In the genomic region with DNA sequence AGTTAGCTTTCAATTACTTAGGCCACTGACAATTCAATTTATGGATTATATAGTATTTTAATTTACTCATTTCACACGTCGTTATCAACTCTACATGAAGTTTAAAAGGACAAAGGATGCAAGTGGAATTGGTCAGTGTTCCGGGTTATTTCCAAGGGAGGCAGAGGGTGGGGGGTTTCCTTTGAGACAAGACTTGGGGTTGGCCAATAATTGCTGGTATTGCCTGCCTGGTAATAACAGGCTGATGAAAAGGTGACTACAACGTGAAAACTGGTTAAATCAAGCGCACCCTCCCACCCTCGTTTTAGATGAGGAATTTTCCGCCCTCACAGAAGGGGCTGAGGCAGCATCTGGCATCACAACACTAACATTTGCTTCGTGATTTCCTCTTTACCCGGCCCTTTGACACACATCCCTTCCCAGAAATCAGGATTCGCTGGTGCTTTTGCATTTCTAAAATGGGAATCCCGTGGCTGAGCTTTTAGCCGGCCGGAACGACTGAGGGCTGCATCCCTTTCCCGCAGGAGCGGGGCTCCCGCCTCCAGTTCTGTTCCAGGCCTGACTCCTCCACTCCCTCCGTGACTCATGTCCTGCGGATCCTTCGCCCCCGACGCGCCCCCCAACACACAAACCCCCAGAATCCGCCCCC, we compare ENCODE assay signal across 8 cellular contexts. TPM values are rescaled to one million over a fixed set of nuclear protein-coding genes. Genes with fewer than 3 reads are reported as not detected.
DNase-seq lines count a peak whose midpoint lies in the region; ATAC-seq and TF ChIP-seq lines count a peak whose summit lies in the region.

No MANE protein-coding gene starts in this region.

- H3K4me1 Mint-ChIP-seq in CD4-positive, alpha-beta memory T cell: peaks cover 18 to 46% (median 22%) of the 10 kb centered on the region in 4 donors
- peaks cover 27 to 38% of the 10 kb centered on the region in 2 donors for H3K4me1 Mint-ChIP-seq in effector memory CD8-positive, alpha-beta T cell (ENCODE audit: low read depth in 2 of 2)

- H3K27me3 ChIP-seq in CD4-positive, alpha-beta memory T cell (ENCODE audit: insufficient read depth, low read length): no peaks in the 10 kb centered on the region
- no peaks in the 10 kb centered on the region for H3K27me3 ChIP-seq in HUES6 (ENCODE audit: control insufficient read depth, insufficient read depth, low read length)
- no peaks in the 10 kb centered on the region for H3K27me3 ChIP-seq in thoracic aorta (replicated peaks; ENCODE audit: insufficient read depth)

- CTCF ChIA-PET in CD4-positive, alpha-beta memory T cell (lab: Charles Lee; ENCODE audit: partially characterized antibody): interaction anchor here (8.1 to 21.8 kb wide), 3 partner anchors 39 to 145 kb away, joined by 285 to 627 read pairs (median 315); no protein-coding TSS in a partner anchor

- H3K27ac ChIP-seq in CD4-positive, alpha-beta memory T cell (ENCODE audit: low read depth, low read length): peak overlapping the region; percentile 63
- peak overlapping the region; percentile 86 for H3K27ac ChIP-seq in HUES6 (ENCODE audit: low read depth, low read length)
- peak overlapping the region; percentile 92 to 96 for H3K27ac ChIP-seq in thoracic aorta

- peak in 4 of 5 donors; percentile 31 to 69 (median 34) for DNase-seq in CD4-positive, alpha-beta memory T cell
- DNase-seq in T-helper 2 cell (peak in 3 of 5 experiments; percentile 12 to 46 (median 19)), middle frontal gyrus (ENCODE audit: extremely low spot score, low spot score) (peak; percentile 15), thoracic aorta (ENCODE audit: low spot score) (peak; percentile 45), DMS153 treated with DMSO at 0.1 percent for 48 hours (lab: John Stamatoyannopoulos, UW; ENCODE audit: unreplicated experiment) (no peak)
- no peak for DNase-seq in effector memory CD8-positive, alpha-beta T cell
- no peak for DNase-seq in NK-92 treated with Interleukin-12 subunit alpha and Interleukin-12 subunit beta, amount 100 ng/mL, for 24 hours (lab: John Stamatoyannopoulos, UW)

- TF ChIP-seq CTCF in thoracic aorta (IDR thresholded peaks at IDR 0.05): no peak

- H3K4me3 Mint-ChIP-seq in CD4-positive, alpha-beta memory T cell: peak overlapping the region; percentile 92 to 99 (median 94)
- H3K4me3 Mint-ChIP-seq in effector memory CD8-positive, alpha-beta T cell: peak overlapping the region; percentile 94 to 96

- peaks cover 23% of the 10 kb centered on the region for H3K36me3 ChIP-seq in CD4-positive, alpha-beta memory T cell (ENCODE audit: insufficient read depth, low read length)
- H3K36me3 ChIP-seq in HUES6 (ENCODE audit: control insufficient read depth, insufficient read depth, low read length) (peaks cover 27% of the 10 kb centered on the region), thoracic aorta (peaks cover 15% of the 10 kb centered on the region)

- no peaks in the 10 kb centered on the region for H3K9me3 ChIP-seq in CD4-positive, alpha-beta memory T cell (ENCODE audit: control insufficient read depth in 1 of 2, low read length in 2 of 2)
- H3K9me3 ChIP-seq in HUES6 (ENCODE audit: control insufficient read depth, insufficient read depth, low read depth, low read length): no peaks in the 10 kb centered on the region
- no peaks in the 10 kb centered on the region for H3K9me3 ChIP-seq in thoracic aorta

- H3K9me3 Mint-ChIP-seq in CD4-positive, alpha-beta memory T cell: peaks cover 0 to 5% (median 0%) of the 10 kb centered on the region in 8 donors
- no peaks in the 10 kb centered on the region for H3K9me3 Mint-ChIP-seq in effector memory CD8-positive, alpha-beta T cell

- H3K4me3 ChIP-seq in CD4-positive, alpha-beta memory T cell (ENCODE audit: low read length in 2 of 2): peak overlapping the region; percentile 31 to 76
- H3K4me3 ChIP-seq in HUES6 (ENCODE audit: low read depth, low read length): peak overlapping the region; percentile 68
- H3K4me3 ChIP-seq in thoracic aorta: peak overlapping the region; percentile 70

- peaks cover 30 to 35% of the 10 kb centered on the region in 2 donors for H3K36me3 Mint-ChIP-seq in CD4-positive, alpha-beta memory T cell
- H3K36me3 Mint-ChIP-seq in effector memory CD8-positive, alpha-beta T cell (ENCODE audit: insufficient read depth): peaks cover 50% of the 10 kb centered on the region

- H3K4me1 ChIP-seq in CD4-positive, alpha-beta memory T cell (ENCODE audit: insufficient read depth, low read length): peaks cover 29% of the 10 kb centered on the region
- H3K4me1 ChIP-seq in HUES6 (ENCODE audit: control insufficient read depth, insufficient read depth, low read length) (peaks cover 21% of the 10 kb centered on the region), thoracic aorta (ENCODE audit: control insufficient read depth in 1 of 2, low read depth in 2 of 2) (peaks cover 18 to 26% of the 10 kb centered on the region in 2 donors)

- no peaks in the 10 kb centered on the region for H3K27me3 Mint-ChIP-seq in CD4-positive, alpha-beta memory T cell
- H3K27me3 Mint-ChIP-seq in effector memory CD8-positive, alpha-beta T cell: no peaks in the 10 kb centered on the region

- POLR2A ChIA-PET in CD4-positive, alpha-beta memory T cell (lab: Charles Lee; ENCODE audit: partially characterized antibody): interaction anchor here (0.6 to 13.4 kb wide), 14 partner anchors 8 to 144 kb away, joined by 3 to 394 read pairs (median 11); no protein-coding TSS in a partner anchor

- intact Hi-C loops in CD4-positive, alpha-beta memory T cell (cut with micrococcal nuclease): loop anchor here (1.0 to 2.0 kb wide), 2 partner anchors 14 to 35 kb away; no protein-coding TSS in a partner anchor

- ATAC-seq in effector memory CD8-positive, alpha-beta T cell (replicated peaks): no peak
- peak; percentile 33 for ATAC-seq in thoracic aorta (ENCODE audit: insufficient number of reproducible peaks, low FRiP score, low read depth)

- peak overlapping the region; percentile 94 to 97 (median 96) for H3K27ac Mint-ChIP-seq in CD4-positive, alpha-beta memory T cell
- H3K27ac Mint-ChIP-seq in effector memory CD8-positive, alpha-beta T cell: peak overlapping the region; percentile 95 to 98

- H3K9ac ChIP-seq in HUES6 (ENCODE audit: low read length): peak overlapping the region; percentile 90

RNA-seq across cellular contexts. Expression of gene PIM1, which starts 1.0 kb away (rescaled TPM):
- 100 to 1,000 TPM; 124 to 125 TPM for total RNA-seq in CD4-positive, alpha-beta memory T cell
- polyA plus RNA-seq in CD4-positive, alpha-beta memory T cell: 100 to 1,000 TPM; 268 to 334 TPM
- total RNA-seq in thoracic aorta: 10 to 100 TPM; 28.8 to 53.6 TPM

Comparison
In these comparisons a context has a peak if more than half of its experiments do, and no peak if none do; other contexts are left out.
1. DNase-seq: peak in CD4-positive, alpha-beta memory T cell (4 of 5), T-helper 2 cell (3 of 5), middle frontal gyrus (single experiment) and thoracic aorta (single experiment); none in effector memory CD8-positive, alpha-beta T cell (0 of 3), NK-92 treated with Interleukin-12 subunit alpha and Interleukin-12 subunit beta, amount 100 ng/mL, for 24 hours (single experiment) and DMS153 treated with DMSO at 0.1 percent for 48 hours (single experiment).
2. Peak in every context shown above with its lines, with median percentiles within 50 percentile points of each other: H3K27ac ChIP-seq and H3K4me3 ChIP-seq.